In the genomic region with DNA sequence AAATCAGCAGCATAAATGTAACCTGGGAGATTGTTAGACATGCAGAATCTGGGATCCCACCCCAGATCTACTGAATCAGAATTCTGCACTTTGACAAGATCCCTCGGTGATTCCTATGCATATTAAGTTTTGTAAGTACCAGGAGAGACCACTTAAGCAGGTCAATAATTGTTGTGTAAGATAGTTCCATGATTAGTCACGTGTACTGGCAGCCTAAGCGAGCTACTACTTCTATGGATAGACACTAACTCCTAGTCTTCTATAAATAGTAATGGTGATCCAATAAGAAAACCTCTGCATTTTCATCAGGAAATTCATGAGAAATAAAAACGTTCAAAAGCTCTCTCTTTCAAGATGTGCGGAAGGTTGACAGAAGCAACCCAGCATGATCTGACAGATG, we compare ENCODE assay signal across 9 cellular contexts.
"Had no signal": no experiment of that assay in that cellular context is flagged by ENCODE, and none has a peak within 500 bp of the region (broad histone marks: within the 10 kb centered on the region; RNA-seq: fewer than 3 reads in every experiment).

No MANE protein-coding gene starts in this region.

- H3K4me3 Mint-ChIP-seq: GM23338, H9 had no signal

- DNase-seq: H9, HCEC 1CT, IMR-90, KG1 had no signal

- H3K27ac Mint-ChIP-seq: GM23338, H9 had no signal

- H3K4me2 ChIP-seq: GM23338 had no signal

- ATAC-seq: GM23338, K562 had no signal

- H3K4me1 Mint-ChIP-seq: GM23338, H9 had no signal

- H3K4me3 ChIP-seq: GM23338, K562 had no signal

- H3K9me3 Mint-ChIP-seq: GM23338 had no signal

- H2AFZ ChIP-seq: GM23338 had no signal

- FAIRE-seq: H1, H54, HTR-8/SVneo, K562 had no signal
